In the genomic region with DNA sequence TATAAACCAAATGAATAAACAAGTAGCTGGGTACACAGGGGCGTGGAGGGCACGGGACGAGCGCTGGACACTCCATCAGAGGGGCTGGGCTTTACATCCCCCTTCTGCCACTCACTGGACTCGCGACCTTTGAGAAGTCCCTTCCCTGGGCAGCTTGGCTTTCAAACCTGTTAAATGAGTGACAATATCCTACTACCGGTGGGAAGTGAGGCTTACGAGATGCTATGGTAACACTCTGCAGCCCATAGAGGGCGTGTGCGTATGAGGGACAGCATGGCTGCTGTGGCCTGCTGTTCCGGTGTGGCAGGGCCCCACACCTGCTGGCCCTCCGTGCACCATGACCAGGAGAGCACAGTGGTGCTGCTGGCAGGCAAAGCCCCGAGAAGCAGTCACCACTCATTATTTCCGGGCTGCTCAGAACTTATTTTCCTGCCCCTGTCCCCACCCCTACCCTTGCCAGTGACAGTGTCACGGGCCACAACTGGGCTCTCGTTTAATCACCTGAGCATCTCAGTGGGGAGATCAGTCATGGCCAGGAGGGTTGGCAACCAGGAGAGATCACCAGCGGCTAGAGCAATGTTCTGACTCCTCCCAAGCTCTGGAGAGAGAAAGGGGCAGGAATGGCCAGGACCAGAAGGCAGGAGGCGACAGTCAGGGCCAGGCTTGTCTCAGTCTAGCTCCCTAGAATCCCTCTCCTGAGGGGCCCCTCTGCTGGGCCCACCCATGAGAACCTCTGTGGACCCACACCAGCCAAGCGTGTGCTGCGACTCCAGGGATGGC, we compare ENCODE assay signal across 13 cellular contexts. TPM values are rescaled to one million over a fixed set of nuclear protein-coding genes. Genes with fewer than 3 reads are reported as not detected.
DNase-seq lines count a peak whose midpoint lies in the region; FAIRE-seq and TF ChIP-seq lines count a peak whose summit lies in the region.
"Had no signal": no experiment of that assay in that cellular context is flagged by ENCODE, and none has a peak within 500 bp of the region (broad histone marks: within the 10 kb centered on the region; RNA-seq: fewer than 3 reads in every experiment).

No MANE protein-coding gene starts in this region.

- FAIRE-seq in H1 (lab: Jason Lieb, UNC) (peak; percentile 65), small intestine (lab: Jason Lieb, UNC) (no peak), GM12892 (lab: Jason Lieb, UNC) (no peak)

- no peak overlapping the region; the same call in none of the 2 replicates for H4K8ac ChIP-seq in H1 (ENCODE audit: extremely low read depth, insufficient read depth, low read length)

- no peak overlapping the region for H2BK12ac ChIP-seq in H1 (ENCODE audit: low read depth, low read length)

- TF ChIP-seq POLR2A in H1 (IDR thresholded peaks at IDR 0.05; ENCODE audit: control extremely low read depth in 1 of 2, low read depth in 2 of 2, low read length in 2 of 2), result no peak
- no peak for TF ChIP-seq POLR2A in GM12892 (IDR thresholded peaks at IDR 0.05; ENCODE audit: low read depth, low read length)

- 75% methylated on average over 20 of the region's 20 CpGs; no CpG with 5 or more reads in 1 of the 2 experiments for WGBS in H1 (ENCODE audit: extremely low coverage in 1 of 2, insufficient coverage in 1 of 2, insufficient read length in 1 of 2, insufficient replicate concordance in 2 of 2, low coverage in 1 of 2, low lambda C conversion rate in 2 of 2, missing lambda C conversion rate in 1 of 2), 2 experiments
- WGBS in small intestine, 3 donors, result 68 to 79% (median 73%) methylated on average over 20 of the region's 20 CpGs

- no peak overlapping the region for H3K18ac ChIP-seq in H1 (ENCODE audit: extremely low read depth, low read length)

- H3K4ac ChIP-seq in H1 (replicated peaks; ENCODE audit: insufficient read length, low read depth, low read length), result no peak overlapping the region

- no peak overlapping the region for H3K4me2 ChIP-seq in H1 (ENCODE audit: insufficient read depth in 1 of 2, low read depth in 2 of 2, low read length in 2 of 2)

- H2AFZ ChIP-seq in H1 (ENCODE audit: low read length), result no peak overlapping the region

- H3K4me3 ChIP-seq in H1 (ENCODE audit: extremely low read depth in 1 of 4, insufficient read depth in 2 of 4, low read depth in 3 of 4, low read length in 4 of 4) (no peak overlapping the region), small intestine (ENCODE audit: low read depth in 1 of 2, low read length in 2 of 2) (no peak overlapping the region)
- H3K4me3 ChIP-seq: thoracic aorta had no signal

- no peak overlapping the region for H2BK120ac ChIP-seq in H1 (replicated peaks; ENCODE audit: low read depth, low read length)

- TF ChIP-seq CTCF in H1 (IDR thresholded peaks at IDR 0.05; ENCODE audit: control extremely low read depth in 1 of 3, insufficient read depth in 1 of 3, low read depth in 1 of 3, low read length in 3 of 3), result peak; percentile 77 to 90 (median 90)

- H3K23ac ChIP-seq in H1 (ENCODE audit: insufficient read length), result no peak overlapping the region

- no peaks in the 10 kb centered on the region for H4K20me1 ChIP-seq in H1 (replicated peaks in 1 of 2; ENCODE audit: control insufficient read depth in 1 of 2, insufficient read depth in 2 of 2, low read length in 2 of 2)

- no peaks in the 10 kb centered on the region for H3K27me3 ChIP-seq in H1 (replicated peaks in 1 of 4; ENCODE audit: control insufficient read depth in 3 of 4, extremely low read depth in 1 of 4, insufficient read depth in 3 of 4, low read length in 3 of 4)
- no peaks in the 10 kb centered on the region for H3K27me3 ChIP-seq in small intestine (ENCODE audit: control insufficient read depth in 2 of 2, insufficient read depth in 2 of 2, low read length in 2 of 2)

- no peak overlapping the region for H3K56ac ChIP-seq in H1 (replicated peaks; ENCODE audit: insufficient read length, low read depth, low read length)

- POLR2A ChIA-PET in H1 (lab: Charles Lee; ENCODE audit: partially characterized antibody), result interaction anchor here (1.1 to 7.7 kb wide), 5 partner anchors 9 to 133 kb away, joined by 3 to 57 read pairs (median 5); a partner anchor contains a TSS

- no peak for TF ChIP-seq EP300 in H1 (IDR thresholded peaks at IDR 0.05; ENCODE audit: borderline replicate concordance in 1 of 2, low read depth in 2 of 2, low read length in 2 of 2)

- no peak overlapping the region for H4K5ac ChIP-seq in H1 (ENCODE audit: insufficient read length, low read depth, low read length)

- H2BK20ac ChIP-seq in H1 (ENCODE audit: low read length), result no peak overlapping the region

- H3K14ac ChIP-seq in H1 (ENCODE audit: insufficient read length), result no peak overlapping the region

- TF ChIP-seq RAD21 in H1 (IDR thresholded peaks at IDR 0.05 in 1 of 2, conservative IDR thresholded peaks at IDR 0.05 in 1 of 2; ENCODE audit: low read depth in 2 of 2, low read length in 2 of 2), result peak; percentile 57 to 70

- DNase-seq in NCI-H748 (lab: John Stamatoyannopoulos, UW; ENCODE audit: unreplicated experiment) (peak; percentile 48), NCI-H748 treated with DMSO at 0.1 percent for 48 hours (lab: John Stamatoyannopoulos, UW) (no peak), H1 (ENCODE audit: low read depth in 1 of 2, low spot score in 2 of 2) (peak in 1 of 2 experiments; percentile 53), small intestine (peak; percentile 65), GM12892 (ENCODE audit: insufficient read length) (no peak), A172 (ENCODE audit: low spot score) (no peak)
- DNase-seq: 8988T; activated CD4-positive, alpha-beta T cell treated with anti-CD3 and anti-CD28 coated beads for 4 hours; KG1; natural killer cell; NCI-H187 treated with DMSO at 0.1 percent for 48 hours; NK-92 treated with Interleukin-12 subunit alpha and Interleukin-12 subunit beta, amount 100 ng/mL, for 24 hours had no signal

- no peak overlapping the region for H2AK5ac ChIP-seq in H1 (ENCODE audit: low read depth, low read length)

- H3K4me1 ChIP-seq in H1 (replicated peaks in 1 of 4; ENCODE audit: control insufficient read depth in 3 of 4, insufficient read depth in 4 of 4, low read length in 3 of 4), result no peaks in the 10 kb centered on the region; a peak in 1 of 7 replicates
- peaks cover 2 to 6% of the 10 kb centered on the region in 2 donors for H3K4me1 ChIP-seq in small intestine (ENCODE audit: control insufficient read depth in 2 of 2, insufficient read depth in 1 of 2, low read depth in 1 of 2, low read length in 1 of 2)

- no peak overlapping the region for H3K9ac ChIP-seq in H1 (replicated peaks in 1 of 4; ENCODE audit: extremely low read depth in 1 of 4, low read depth in 3 of 4, low read length in 3 of 4)

- H3K79me1 ChIP-seq in H1 (ENCODE audit: low read depth, low read length), result no peaks in the 10 kb centered on the region

- CTCF ChIA-PET in H1 (lab: Charles Lee; ENCODE audit: partially characterized antibody), result interaction anchor here (0.6 to 6.4 kb wide), 22 partner anchors 11 to 215 kb away, joined by 3 to 83 read pairs (median 4); a partner anchor contains a TSS

- H3K23me2 ChIP-seq in H1 (ENCODE audit: low read depth, low read length), result no peaks in the 10 kb centered on the region

- H4K91ac ChIP-seq in H1 (replicated peaks; ENCODE audit: insufficient read length, low read length), result no peak overlapping the region

- H3K27ac ChIP-seq in H1 (ENCODE audit: low read depth, low read length) (no peak overlapping the region), small intestine (ENCODE audit: low read depth in 1 of 2, low read length in 1 of 2) (peak overlapping the region; percentile 64 to 97)
- H3K27ac ChIP-seq: thoracic aorta had no signal

- no peak overlapping the region; the same call in 1 of the 2 replicates for H2BK5ac ChIP-seq in H1 (ENCODE audit: low read depth, low read length)

- H3K36me3 ChIP-seq in H1 (ENCODE audit: control insufficient read depth in 2 of 4, insufficient read depth in 4 of 4, low read length in 3 of 4) (0 out of 8 replicates have a peak, but pooled peaks cover 0 to 2% (median 0%) of the 10 kb centered on the region in 4 experiments), small intestine (ENCODE audit: control insufficient read depth in 2 of 2, insufficient read depth in 2 of 2, low read length in 2 of 2) (peaks cover 0 to 13% of the 10 kb centered on the region in 2 donors)

- no peaks in the 10 kb centered on the region for H3K79me2 ChIP-seq in H1 (ENCODE audit: control insufficient read depth in 1 of 2, insufficient read depth in 2 of 2, low read length in 2 of 2)

- no peak overlapping the region for H2BK15ac ChIP-seq in H1 (ENCODE audit: low read length)

- H3K9me3 ChIP-seq in H1 (ENCODE audit: insufficient read depth in 2 of 2, low read depth in 1 of 2, low read length in 1 of 2), result no peaks in the 10 kb centered on the region
- H3K9me3 ChIP-seq in small intestine (ENCODE audit: control insufficient read depth, low read depth), result no peaks in the 10 kb centered on the region
- H3K9me3 ChIP-seq: thoracic aorta had no signal

RNA-seq across cellular contexts. Expression of a gene that starts 10.5 kb away (rescaled TPM):
- total RNA-seq in H1 (2021; fragmentation: NEBNext Ultra II Directional; extraction: Animal tissue kit (Norgen Biotek cat#: 25700)), result 25.9 and 29.2 TPM in 2 replicates
- polyA plus RNA-seq in H1 (2011; rRNA removed) (34.9 and 47.7 TPM in 2 replicates), small intestine (100 to 1,000 TPM; 189 to 359 (median 337) TPM)
- 41.4 TPM for polyA plus RNA-seq in H1 (2011; cell fraction: cytosol; rRNA removed)
- 28.8 TPM for polyA plus RNA-seq in H1 (2011; cell fraction: nucleus; rRNA removed)
- 22.6 to 32.6 TPM (median 26.8 TPM) in 4 replicates for polyA plus RNA-seq in H1 (2012, experiment 1 of 2)
- 30.9 TPM for polyA plus RNA-seq in H1 (2012, experiment 2 of 2)
- 25.5 TPM for polyA plus RNA-seq in H1 (2013, experiment 1 of 2)
- 28.5 TPM for polyA plus RNA-seq in H1 (2013, experiment 2 of 2)
- 7.8 and 8.5 TPM in 2 replicates for polyA minus RNA-seq in H1 (2011; rRNA and poly(A)+ RNA removed)
- 19.6 TPM for polyA minus RNA-seq in H1 (2011; cell fraction: cytosol; rRNA and poly(A)+ RNA removed)
- 7.8 TPM for polyA minus RNA-seq in H1 (2011; cell fraction: nucleus; rRNA and poly(A)+ RNA removed)
- polyA plus RNA-seq in GM12892 (2012; ENCODE audit: missing spikeins), result 29.6 TPM
- 193 and 203 TPM in 2 replicates for total RNA-seq in A172 (2014; rRNA removed; shearing (Covaris generic))

RNA-seq across cellular contexts. Expression of a gene that starts 17.3 kb away (rescaled TPM):
- total RNA-seq in H1 (2021; fragmentation: NEBNext Ultra II Directional; extraction: Animal tissue kit (Norgen Biotek cat#: 25700)), result 95.5 and 104 TPM in 2 replicates
- 264 and 314 TPM in 2 replicates for polyA plus RNA-seq in H1 (2011; rRNA removed)
- 196 TPM for polyA plus RNA-seq in H1 (2011; cell fraction: cytosol; rRNA removed)
- 124 TPM for polyA plus RNA-seq in H1 (2011; cell fraction: nucleus; rRNA removed)
- 111 to 147 TPM (median 133 TPM) in 4 replicates for polyA plus RNA-seq in H1 (2012, experiment 1 of 2)
- 246 TPM for polyA plus RNA-seq in H1 (2012, experiment 2 of 2)
- polyA plus RNA-seq in H1 (2013, experiment 1 of 2), result 173 TPM
- 166 TPM for polyA plus RNA-seq in H1 (2013, experiment 2 of 2)
- polyA minus RNA-seq in H1 (2011; rRNA and poly(A)+ RNA removed), result 41.8 and 42.5 TPM in 2 replicates
- polyA minus RNA-seq in H1 (2011; cell fraction: cytosol; rRNA and poly(A)+ RNA removed), result 61.7 TPM
- 40.2 TPM for polyA minus RNA-seq in H1 (2011; cell fraction: nucleus; rRNA and poly(A)+ RNA removed)
- 100 to 1,000 TPM; 207 to 343 (median 333) TPM for polyA plus RNA-seq in small intestine
- 130 TPM for polyA plus RNA-seq in GM12892 (2012; ENCODE audit: missing spikeins)
- total RNA-seq in A172 (2014; rRNA removed; shearing (Covaris generic)), result 186 and 199 TPM in 2 replicates

RNA-seq across cellular contexts. Expression of a gene that starts 17.4 kb away (rescaled TPM):
- total RNA-seq in H1 (2021; fragmentation: NEBNext Ultra II Directional; extraction: Animal tissue kit (Norgen Biotek cat#: 25700)), result 65.2 and 65.9 TPM in 2 replicates
- polyA plus RNA-seq in H1 (2011; rRNA removed), result 46.9 and 49.7 TPM in 2 replicates
- 89.6 TPM for polyA plus RNA-seq in H1 (2011; cell fraction: cytosol; rRNA removed)
- 62.6 TPM for polyA plus RNA-seq in H1 (2011; cell fraction: nucleus; rRNA removed)
- polyA plus RNA-seq in H1 (2012, experiment 1 of 2), result 82.9 to 108 TPM (median 85.4 TPM) in 4 replicates
- 39.9 TPM for polyA plus RNA-seq in H1 (2012, experiment 2 of 2)
- 57.2 TPM for polyA plus RNA-seq in H1 (2013, experiment 1 of 2)
- 59.9 TPM for polyA plus RNA-seq in H1 (2013, experiment 2 of 2)
- 21.0 and 23.8 TPM in 2 replicates for polyA minus RNA-seq in H1 (2011; rRNA and poly(A)+ RNA removed)
- polyA minus RNA-seq in H1 (2011; cell fraction: cytosol; rRNA and poly(A)+ RNA removed), result 36.3 TPM
- polyA minus RNA-seq in H1 (2011; cell fraction: nucleus; rRNA and poly(A)+ RNA removed), result 34.0 TPM
- 10 to 100 TPM; 28.6 to 47.6 (median 29.7) TPM for polyA plus RNA-seq in small intestine
- 73.3 TPM for polyA plus RNA-seq in GM12892 (2012; ENCODE audit: missing spikeins)
- total RNA-seq in A172 (2014; rRNA removed; shearing (Covaris generic)), result 37.9 and 41.4 TPM in 2 replicates

RNA-seq across cellular contexts. Expression of a gene that starts 40.6 kb away (rescaled TPM):
- 6.7 and 7.4 TPM in 2 replicates for total RNA-seq in H1 (2021; fragmentation: NEBNext Ultra II Directional; extraction: Animal tissue kit (Norgen Biotek cat#: 25700))
- 3.1 and 3.6 TPM in 2 replicates for polyA plus RNA-seq in H1 (2011; rRNA removed)
- polyA plus RNA-seq in H1 (2011; cell fraction: cytosol; rRNA removed), result 5.3 TPM
- 6.2 TPM for polyA plus RNA-seq in H1 (2011; cell fraction: nucleus; rRNA removed)
- 3.4 to 3.9 TPM (median 3.7 TPM) in 4 replicates for polyA plus RNA-seq in H1 (2012, experiment 1 of 2)
- 0.38 TPM for polyA plus RNA-seq in H1 (2012, experiment 2 of 2)
- polyA plus RNA-seq in H1 (2013, experiment 1 of 2), result 3.9 TPM
- 4.7 TPM for polyA plus RNA-seq in H1 (2013, experiment 2 of 2)
- 5.3 and 7.4 TPM in 2 replicates for polyA minus RNA-seq in H1 (2011; rRNA and poly(A)+ RNA removed)
- polyA minus RNA-seq in H1 (2011; cell fraction: cytosol; rRNA and poly(A)+ RNA removed), result 5.7 TPM
- polyA minus RNA-seq in H1 (2011; cell fraction: nucleus; rRNA and poly(A)+ RNA removed), result 10.9 TPM
- under 1 TPM in 2 of 3 donors, not detected in 1; under 0.01 to 0.97 TPM for polyA plus RNA-seq in small intestine
- polyA plus RNA-seq in GM12892 (2012; ENCODE audit: missing spikeins), result 5.7 TPM
- total RNA-seq in A172 (2014; rRNA removed; shearing (Covaris generic)), result not detected in 2 replicates

RNA-seq across cellular contexts. Expression of a gene that starts 42.3 kb away (rescaled TPM):
- total RNA-seq in H1 (2021; fragmentation: NEBNext Ultra II Directional; extraction: Animal tissue kit (Norgen Biotek cat#: 25700)), result 35.8 and 36.2 TPM in 2 replicates
- polyA plus RNA-seq in H1 (2011; rRNA removed) (14.1 and 20.8 TPM in 2 replicates), small intestine (10 to 100 TPM in 2 of 3 donors, 1 to 10 TPM in 1; 6.8 to 19.3 (median 11.4) TPM)
- 20.5 TPM for polyA plus RNA-seq in H1 (2011; cell fraction: cytosol; rRNA removed)
- polyA plus RNA-seq in H1 (2011; cell fraction: nucleus; rRNA removed), result 17.5 TPM
- polyA plus RNA-seq in H1 (2012, experiment 1 of 2), result 21.2 to 30.7 TPM (median 23.8 TPM) in 4 replicates
- 3.6 TPM for polyA plus RNA-seq in H1 (2012, experiment 2 of 2)
- polyA plus RNA-seq in H1 (2013, experiment 1 of 2), result 46.8 TPM
- 56.3 TPM for polyA plus RNA-seq in H1 (2013, experiment 2 of 2)
- polyA minus RNA-seq in H1 (2011; rRNA and poly(A)+ RNA removed), result 42.9 and 51.7 TPM in 2 replicates
- polyA minus RNA-seq in H1 (2011; cell fraction: cytosol; rRNA and poly(A)+ RNA removed), result 15.9 TPM
- 30.3 TPM for polyA minus RNA-seq in H1 (2011; cell fraction: nucleus; rRNA and poly(A)+ RNA removed)
- 18.2 TPM for polyA plus RNA-seq in GM12892 (2012; ENCODE audit: missing spikeins)
- 57.3 and 59.7 TPM in 2 replicates for total RNA-seq in A172 (2014; rRNA removed; shearing (Covaris generic))

Comparison
In these comparisons a context has a peak if more than half of its experiments do, and no peak if none do; other contexts are left out.
1. DNase-seq: peak in NCI-H748 (single experiment) and small intestine (single experiment); none in NCI-H748 treated with DMSO at 0.1 percent for 48 hours (single experiment), GM12892 (single experiment) and A172 (single experiment).